Comparison of ENCODE assay signal across 14 cellular contexts in genomic region chr11:8726395-8726794, GRCh38.
"Had no signal": no experiment of that assay in that cellular context is flagged by ENCODE, and none has a peak within 500 bp of the region (broad histone marks: within the 10 kb centered on the region; RNA-seq: fewer than 3 reads in every experiment).

No MANE protein-coding gene starts in this region.

- H3K36me3 Mint-ChIP-seq: activated naive CD4-positive, alpha-beta T cell treated with anti-CD3 and anti-CD28 coated beads, Interleukin-2, amount 50 U/mL, for 24 hours; stimulated activated memory B cell treated with anti-CD40 and anti-IgM and Interleukin-4, amounts not matched to agents 10 μg/mL and 1 μg/mL and 100 μg/mL, for 72 hours had no signal

- H3K27me3 ChIP-seq: brain microvascular endothelial cell had no signal

- DNase-seq: activated T-cell treated with anti-CD3 and anti-CD28 coated beads, Interleukin-2, amount 50 U/mL, for 1 hour; amygdala; brain microvascular endothelial cell; dermis blood vessel endothelial cell; erythroblast; glutamatergic neuron; left colon; right cardiac atrium; substantia nigra; T-helper 17 cell had no signal

- ATAC-seq: stimulated activated memory B cell treated with anti-CD40 and anti-IgM and Interleukin-4, amounts not matched to agents 10 μg/mL and 1 μg/mL and 100 μg/mL, for 72 hours; T-helper 17 cell had no signal

- H3K4me3 ChIP-seq: smooth muscle cell had no signal

- H3K27ac ChIP-seq: brain microvascular endothelial cell, parathyroid adenoma had no signal

- H3K4me1 ChIP-seq: parathyroid adenoma had no signal

- H3K4me1 Mint-ChIP-seq: activated naive CD4-positive, alpha-beta T cell treated with anti-CD3 and anti-CD28 coated beads, Interleukin-2, amount 50 U/mL, for 24 hours; T-helper 17 cell had no signal

- H3K4me3 Mint-ChIP-seq: activated naive CD4-positive, alpha-beta T cell treated with anti-CD3 and anti-CD28 coated beads, Interleukin-2, amount 50 U/mL, for 24 hours; stimulated activated memory B cell treated with anti-CD40 and anti-IgM and Interleukin-4, amounts not matched to agents 10 μg/mL and 1 μg/mL and 100 μg/mL, for 72 hours; T-helper 17 cell had no signal

- H3K36me3 ChIP-seq: brain microvascular endothelial cell had no signal

- H3K9me3 Mint-ChIP-seq: activated naive CD4-positive, alpha-beta T cell treated with anti-CD3 and anti-CD28 coated beads, Interleukin-2, amount 50 U/mL, for 24 hours; stimulated activated memory B cell treated with anti-CD40 and anti-IgM and Interleukin-4, amounts not matched to agents 10 μg/mL and 1 μg/mL and 100 μg/mL, for 72 hours had no signal

- H3K27ac Mint-ChIP-seq: activated naive CD4-positive, alpha-beta T cell treated with anti-CD3 and anti-CD28 coated beads, Interleukin-2, amount 50 U/mL, for 24 hours; stimulated activated memory B cell treated with anti-CD40 and anti-IgM and Interleukin-4, amounts not matched to agents 10 μg/mL and 1 μg/mL and 100 μg/mL, for 72 hours; T-helper 17 cell had no signal

- H3K27me3 Mint-ChIP-seq: activated naive CD4-positive, alpha-beta T cell treated with anti-CD3 and anti-CD28 coated beads, Interleukin-2, amount 50 U/mL, for 24 hours had no signal
